ENCODE assay signal across 8 cellular contexts in genomic region chr14:89324501-89325298, GRCh38.
DNase-seq lines count a peak whose midpoint lies in the region; ATAC-seq and TF ChIP-seq lines count a peak whose summit lies in the region.

No MANE protein-coding gene starts in this region.

- no peak for DNase-seq in glutamatergic neuron
- DNase-seq in DMS53 treated with DMSO at 0.1 percent for 48 hours (lab: John Stamatoyannopoulos, UW; ENCODE audit: unreplicated experiment) = no peak
- DNase-seq in pons (ENCODE audit: low spot score) = no peak
- no peak for DNase-seq in GM23248
- no peak for DNase-seq in LoVo (ENCODE audit: low spot score)

- WGBS in GM23248 (ENCODE audit: low coverage in 1 of 2, low lambda C conversion rate in 2 of 2, missing lambda C conversion rate in 2 of 2), 2 experiments = 66 to 84% methylated on average over 6 to 9 of the region's 9 CpGs

- no peaks in the 10 kb centered on the region for H3K9me3 ChIP-seq in GM23248 (ENCODE audit: low read depth)

- H3K36me3 Mint-ChIP-seq in glutamatergic neuron (ENCODE audit: unreplicated experiment) = no peaks in the 10 kb centered on the region

- H3F3A ChIP-seq in GM23248 (ENCODE audit: insufficient read depth) = peaks cover 14% of the 10 kb centered on the region; the same call in 1 of the 2 replicates

- peaks cover 6% of the 10 kb centered on the region for H3K27me3 Mint-ChIP-seq in glutamatergic neuron (ENCODE audit: unreplicated experiment)

- no peaks in the 10 kb centered on the region for H4K20me1 ChIP-seq in GM23248 (ENCODE audit: insufficient read depth)

- H2AFZ ChIP-seq in GM23248 = no peak overlapping the region

- no peaks in the 10 kb centered on the region for H3K36me3 ChIP-seq in GM23248 (ENCODE audit: low read depth)

- in situ Hi-C loops in GM23248 (cut with MboI) = no loop called here

- no peak overlapping the region for H3K9ac ChIP-seq in GM23248

- H3K4me3 ChIP-seq in GM23248 = no peak overlapping the region

- peak overlapping the region; percentile 43 for H3K4me3 Mint-ChIP-seq in glutamatergic neuron (ENCODE audit: unreplicated experiment)

- H3K9me3 Mint-ChIP-seq in glutamatergic neuron (ENCODE audit: unreplicated experiment) = peaks cover 9% of the 10 kb centered on the region

- ATAC-seq in GM18511 (IDR thresholded peaks at IDR 0.05; ENCODE audit: unreplicated experiment) (peak; percentile 83), GM21515 (IDR thresholded peaks at IDR 0.05; ENCODE audit: unreplicated experiment) (peak; percentile 71), HG03354 (IDR thresholded peaks at IDR 0.05; ENCODE audit: poor library complexity, severe bottlenecking, unreplicated experiment) (peak; percentile 74)

- peaks cover 21% of the 10 kb centered on the region for H3K4me1 ChIP-seq in GM23248 (ENCODE audit: insufficient read depth)

- H3K27ac ChIP-seq in GM23248 = no peak overlapping the region

- TF ChIP-seq CTCF in glutamatergic neuron (IDR thresholded peaks at IDR 0.05; ENCODE audit: partially characterized antibody, unreplicated experiment) = no peak

- H3K27me3 ChIP-seq in GM23248 (replicated peaks; ENCODE audit: insufficient read depth) = no peaks in the 10 kb centered on the region

- peaks cover 29% of the 10 kb centered on the region for H3K4me1 Mint-ChIP-seq in glutamatergic neuron (ENCODE audit: low read depth, unreplicated experiment)

- no peaks in the 10 kb centered on the region for H3K9me2 ChIP-seq in GM23248 (ENCODE audit: insufficient read depth)

- peaks cover 41% of the 10 kb centered on the region for H3K79me2 ChIP-seq in GM23248 (ENCODE audit: insufficient read depth)

- peak overlapping the region; percentile 81 for H3K27ac Mint-ChIP-seq in glutamatergic neuron (ENCODE audit: unreplicated experiment)

- H3K4me2 ChIP-seq in GM23248 (ENCODE audit: unreplicated experiment) = no peak overlapping the region
